1 cellular context compared by ENCODE assay signal in the genomic region with DNA sequence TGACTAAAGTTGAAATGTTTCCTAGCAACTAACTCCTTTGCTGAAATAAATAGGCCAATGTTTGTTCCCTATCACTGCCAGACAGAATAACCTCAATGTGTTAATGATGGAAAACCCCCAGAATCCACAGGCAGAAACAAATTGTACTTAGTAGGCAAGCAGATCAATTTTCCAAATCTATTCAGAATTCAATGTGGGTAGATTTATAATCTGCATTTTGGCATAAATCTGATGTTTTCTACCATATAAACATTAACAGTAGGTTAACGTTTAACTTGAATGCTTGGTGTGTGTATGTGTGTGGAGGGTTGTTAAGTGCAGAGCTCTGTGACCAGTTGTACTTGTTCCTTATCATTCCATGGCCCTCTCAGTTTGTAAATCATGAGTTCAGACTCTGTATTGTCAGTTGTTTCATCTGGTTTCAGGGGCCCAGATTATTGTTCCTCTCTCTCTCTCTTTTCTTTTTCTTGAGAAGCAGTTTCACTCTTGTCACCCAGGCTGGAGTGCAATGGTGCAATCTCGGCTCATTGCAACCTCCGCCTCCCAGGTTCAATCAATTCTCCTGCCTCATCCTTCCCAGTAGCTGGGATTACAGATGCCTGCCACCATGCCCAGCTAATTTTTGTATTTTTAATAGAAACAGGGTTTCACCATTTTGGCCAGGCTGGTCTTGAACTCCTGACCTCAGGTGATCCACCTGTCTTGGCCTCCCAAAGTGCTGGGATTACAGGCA.
TF ChIP-seq lines count a peak whose summit lies in the region.

No MANE protein-coding gene starts in this region.

TF ChIP-seq in K562, 482 proteins besides CTCF, POLR2A, EP300 and RAD21:
- no peak for TF ChIP-seq ZNF121 (CRISPR knock-in tag; conservative IDR thresholded peaks at IDR 0.05)
- no peak for TF ChIP-seq DPF2 (IDR thresholded peaks at IDR 0.05)
- TF ChIP-seq RB1 (IDR thresholded peaks at IDR 0.05; ENCODE audit: low read depth), result no peak
- no peak for TF ChIP-seq SETDB1 (IDR thresholded peaks at IDR 0.05; ENCODE audit: low read length)
- TF ChIP-seq YBX1 (IDR thresholded peaks at IDR 0.05), result no peak
- TF ChIP-seq ZC3H4 (CRISPR knock-in tag; IDR thresholded peaks at IDR 0.05; ENCODE audit: borderline replicate concordance), result no peak
- no peak for TF ChIP-seq ZNF274 (IDR thresholded peaks at IDR 0.05; ENCODE audit: borderline replicate concordance, low read depth, low read length)
- TF ChIP-seq, protein P1, sequence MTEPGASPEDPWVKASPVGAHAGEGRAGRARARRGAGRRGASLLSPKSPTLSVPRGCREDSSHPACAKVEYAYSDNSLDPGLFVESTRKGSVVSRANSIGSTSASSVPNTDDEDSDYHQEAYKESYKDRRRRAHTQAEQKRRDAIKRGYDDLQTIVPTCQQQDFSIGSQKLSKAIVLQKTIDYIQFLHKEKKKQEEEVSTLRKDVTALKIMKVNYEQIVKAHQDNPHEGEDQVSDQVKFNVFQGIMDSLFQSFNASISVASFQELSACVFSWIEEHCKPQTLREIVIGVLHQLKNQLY (CRISPR knock-in tag; conservative IDR thresholded peaks at IDR 0.05), result no peak
- TF ChIP-seq C11orf30 (IDR thresholded peaks at IDR 0.05; ENCODE audit: low read depth), result no peak
- TF ChIP-seq GTF2A2 (tag; IDR thresholded peaks at IDR 0.05), result no peak
- no peak for TF ChIP-seq ZNF445 (CRISPR knock-in tag; IDR thresholded peaks at IDR 0.05; ENCODE audit: low read depth)
- TF ChIP-seq ZNF780A (CRISPR knock-in tag; IDR thresholded peaks at IDR 0.05), result no peak
